ENCODE assay signal across 1 cellular context in the genomic region with DNA sequence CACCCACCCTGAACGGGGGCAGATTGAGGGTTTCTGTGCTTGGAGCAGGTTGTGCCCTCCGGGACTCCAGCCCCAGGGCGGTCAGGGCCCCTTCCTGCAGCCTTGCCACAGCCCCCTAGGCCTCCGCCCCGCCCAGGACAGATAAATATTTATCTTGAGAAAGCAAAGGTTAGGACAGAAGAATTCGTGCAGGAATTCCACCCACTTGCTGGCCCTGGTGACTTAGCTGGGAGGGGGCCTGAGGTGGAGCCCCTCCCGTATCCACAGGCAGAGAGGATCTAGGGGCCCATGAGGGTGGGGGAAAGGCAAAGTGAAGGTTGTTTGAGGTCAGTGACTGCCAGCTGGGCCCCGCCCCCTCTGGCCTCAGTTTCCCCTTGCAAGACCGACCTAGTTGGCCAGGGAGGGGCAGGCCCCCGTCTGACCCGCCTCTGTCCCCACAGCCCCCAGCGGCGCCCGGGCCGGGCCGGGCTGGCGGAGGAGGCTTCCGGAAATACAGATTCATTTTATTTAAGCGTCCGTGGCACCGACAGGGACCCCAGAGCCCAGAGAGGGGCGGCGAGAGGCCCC.
TF ChIP-seq lines count a peak whose summit lies in the region.

No MANE protein-coding gene starts in this region.

TF ChIP-seq in HCT116, 20 proteins besides CTCF, POLR2A, EP300 and RAD21 (continued from another document):
- TF ChIP-seq EGR1 (IDR thresholded peaks at IDR 0.05; ENCODE audit: low read depth) = no peak
- TF ChIP-seq, protein P1, sequence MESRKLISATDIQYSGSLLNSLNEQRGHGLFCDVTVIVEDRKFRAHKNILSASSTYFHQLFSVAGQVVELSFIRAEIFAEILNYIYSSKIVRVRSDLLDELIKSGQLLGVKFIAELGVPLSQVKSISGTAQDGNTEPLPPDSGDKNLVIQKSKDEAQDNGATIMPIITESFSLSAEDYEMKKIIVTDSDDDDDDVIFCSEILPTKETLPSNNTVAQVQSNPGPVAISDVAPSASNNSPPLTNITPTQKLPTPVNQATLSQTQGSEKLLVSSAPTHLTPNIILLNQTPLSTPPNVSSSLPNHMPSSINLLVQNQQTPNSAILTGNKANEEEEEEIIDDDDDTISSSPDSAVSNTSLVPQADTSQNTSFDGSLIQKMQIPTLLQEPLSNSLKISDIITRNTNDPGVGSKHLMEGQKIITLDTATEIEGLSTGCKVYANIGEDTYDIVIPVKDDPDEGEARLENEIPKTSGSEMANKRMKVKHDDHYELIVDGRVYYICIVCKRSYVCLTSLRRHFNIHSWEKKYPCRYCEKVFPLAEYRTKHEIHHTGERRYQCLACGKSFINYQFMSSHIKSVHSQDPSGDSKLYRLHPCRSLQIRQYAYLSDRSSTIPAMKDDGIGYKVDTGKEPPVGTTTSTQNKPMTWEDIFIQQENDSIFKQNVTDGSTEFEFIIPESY (IDR thresholded peaks at IDR 0.05; ENCODE audit: extremely low read depth, insufficient replicate concordance, low read length) = no peak
- TF ChIP-seq ELF1 (IDR thresholded peaks at IDR 0.05; ENCODE audit: borderline replicate concordance, low read depth) = no peak
- TF ChIP-seq JUND (IDR thresholded peaks at IDR 0.05) = no peak
- no peak for TF ChIP-seq EZH2phosphoT487 (IDR thresholded peaks at IDR 0.05; ENCODE audit: borderline replicate concordance)
- TF ChIP-seq SRF (IDR thresholded peaks at IDR 0.05; ENCODE audit: low read depth) = no peak
- TF ChIP-seq EZH2 (IDR thresholded peaks at IDR 0.05) = no peak
- TF ChIP-seq, protein P2, sequence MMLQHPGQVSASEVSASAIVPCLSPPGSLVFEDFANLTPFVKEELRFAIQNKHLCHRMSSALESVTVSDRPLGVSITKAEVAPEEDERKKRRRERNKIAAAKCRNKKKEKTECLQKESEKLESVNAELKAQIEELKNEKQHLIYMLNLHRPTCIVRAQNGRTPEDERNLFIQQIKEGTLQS (IDR thresholded peaks at IDR 0.05) = no peak
- no peak for TF ChIP-seq YY1 (IDR thresholded peaks at IDR 0.05; ENCODE audit: extremely low read depth, insufficient replicate concordance, low read depth, low read length)
- TF ChIP-seq, protein P3, sequence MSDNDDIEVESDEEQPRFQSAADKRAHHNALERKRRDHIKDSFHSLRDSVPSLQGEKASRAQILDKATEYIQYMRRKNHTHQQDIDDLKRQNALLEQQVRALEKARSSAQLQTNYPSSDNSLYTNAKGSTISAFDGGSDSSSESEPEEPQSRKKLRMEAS (IDR thresholded peaks at IDR 0.05) = no peak
